In the genomic region with DNA sequence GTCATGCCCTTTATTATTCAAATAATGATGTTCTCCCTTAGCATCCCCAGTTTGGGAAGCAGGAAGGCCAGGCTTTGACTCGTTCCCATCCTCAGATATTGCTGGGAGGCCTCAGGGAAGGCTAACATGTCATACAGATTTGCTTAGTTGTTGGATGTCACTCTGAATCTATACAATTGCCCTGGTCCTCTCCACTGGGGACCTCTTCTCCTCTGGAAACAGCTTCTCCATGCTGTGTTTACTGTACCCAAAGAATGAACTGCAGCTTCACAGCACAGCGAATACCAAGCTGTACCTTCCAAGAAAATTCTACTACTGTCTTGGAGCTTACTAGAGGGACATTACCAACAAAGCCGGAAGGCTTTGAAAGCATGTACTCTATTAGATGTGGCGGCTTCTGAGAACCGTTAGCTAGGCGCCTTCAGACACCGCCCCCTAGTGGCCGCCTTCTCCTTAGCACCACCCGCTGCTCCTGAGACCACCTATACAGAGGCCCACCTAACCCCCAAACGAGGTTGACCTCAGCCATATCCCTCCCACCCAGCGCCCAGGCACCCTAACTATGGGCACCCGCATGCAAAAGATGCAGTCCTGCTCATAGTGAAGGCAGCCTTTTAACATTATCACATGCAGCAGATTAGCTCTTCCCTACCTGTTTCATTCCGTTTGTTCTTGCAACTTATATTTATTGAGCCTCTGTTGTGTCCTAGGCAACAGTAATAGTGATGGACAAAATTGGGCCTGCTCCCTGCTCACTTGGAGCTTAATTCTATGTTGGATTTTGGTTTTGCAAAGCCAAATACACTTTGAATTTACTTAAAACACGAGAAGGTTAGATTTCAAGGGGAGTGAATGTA, we compare ENCODE assay signal across 8 cellular contexts. TPM values are rescaled to one million over a fixed set of nuclear protein-coding genes. Genes with fewer than 3 reads are reported as not detected.
DNase-seq lines count a peak whose midpoint lies in the region; ATAC-seq and TF ChIP-seq lines count a peak whose summit lies in the region.

No MANE protein-coding gene starts in this region.

- H3K4me3 ChIP-seq in OCI-LY3 (ENCODE audit: low read length) (no peak overlapping the region), fibroblast of mammary gland (ENCODE audit: control insufficient read depth, low read depth, low read length) (no peak overlapping the region), parathyroid adenoma (ENCODE audit: low read depth, low read length) (no peak overlapping the region)

- POLR2A ChIA-PET in activated CD4-positive, alpha-beta T cell treated with anti-CD3 and anti-CD28 coated beads for 36 hours (lab: Charles Lee): interaction anchor here (0.6 kb wide), 1 partner anchor 207 kb away, joined by 3 read pairs; no protein-coding TSS in a partner anchor

- H3K36me3 ChIP-seq in OCI-LY3 (replicated peaks; ENCODE audit: low read depth, low read length) (peaks cover 52% of the 10 kb centered on the region), parathyroid adenoma (ENCODE audit: control insufficient read depth, insufficient read depth, low read length) (no peaks in the 10 kb centered on the region)

- H3K27ac Mint-ChIP-seq in activated CD4-positive, alpha-beta T cell treated with anti-CD3 and anti-CD28 coated beads for 36 hours: no peak overlapping the region
- H3K27ac Mint-ChIP-seq in activated CD4-positive, alpha-beta T cell treated with anti-CD3 and anti-CD28 coated beads, Interleukin-2, amount 10 ng/mL, durations not matched to agents 24 days and 14 days: no peak overlapping the region

- H2AFZ ChIP-seq in OCI-LY3 (ENCODE audit: low read depth, low read length) (no peak overlapping the region), parathyroid adenoma (no peak overlapping the region)

- peaks cover 63% of the 10 kb centered on the region for H3K36me3 Mint-ChIP-seq in activated CD4-positive, alpha-beta T cell treated with anti-CD3 and anti-CD28 coated beads for 36 hours (ENCODE audit: low read depth)
- H3K36me3 Mint-ChIP-seq in activated CD4-positive, alpha-beta T cell treated with anti-CD3 and anti-CD28 coated beads, Interleukin-2, amount 10 ng/mL, durations not matched to agents 24 days and 14 days (ENCODE audit: low read depth): peaks cover 63% of the 10 kb centered on the region

- CTCF ChIA-PET in activated CD4-positive, alpha-beta T cell treated with anti-CD3 and anti-CD28 coated beads for 36 hours (lab: Charles Lee): interaction anchor here (0.7 to 2.7 kb wide), 15 partner anchors 8 to 490 kb away, joined by 3 to 15 read pairs (median 4); no protein-coding TSS in a partner anchor

- ATAC-seq in activated CD4-positive, alpha-beta T cell treated with anti-CD3 and anti-CD28 coated beads for 36 hours: no peak
- ATAC-seq in HG03457 (IDR thresholded peaks at IDR 0.05; ENCODE audit: unreplicated experiment) (no peak), HG02981 (IDR thresholded peaks at IDR 0.05; ENCODE audit: unreplicated experiment) (no peak), HG03039 (IDR thresholded peaks at IDR 0.05; ENCODE audit: unreplicated experiment) (no peak)

- peaks cover 19% of the 10 kb centered on the region for H3K4me1 ChIP-seq in OCI-LY3 (ENCODE audit: low read length)
- no peaks in the 10 kb centered on the region for H3K4me1 ChIP-seq in parathyroid adenoma

- H4K20me1 ChIP-seq in OCI-LY3 (ENCODE audit: insufficient read depth, low read length): peaks cover 30% of the 10 kb centered on the region; the same call in 1 of the 2 replicates

- H3K9me3 Mint-ChIP-seq in activated CD4-positive, alpha-beta T cell treated with anti-CD3 and anti-CD28 coated beads for 36 hours (ENCODE audit: low read depth): no peaks in the 10 kb centered on the region
- no peaks in the 10 kb centered on the region for H3K9me3 Mint-ChIP-seq in activated CD4-positive, alpha-beta T cell treated with anti-CD3 and anti-CD28 coated beads, Interleukin-2, amount 10 ng/mL, durations not matched to agents 24 days and 14 days

- no peaks in the 10 kb centered on the region for H3K27me3 Mint-ChIP-seq in activated CD4-positive, alpha-beta T cell treated with anti-CD3 and anti-CD28 coated beads for 36 hours
- no peaks in the 10 kb centered on the region for H3K27me3 Mint-ChIP-seq in activated CD4-positive, alpha-beta T cell treated with anti-CD3 and anti-CD28 coated beads, Interleukin-2, amount 10 ng/mL, durations not matched to agents 24 days and 14 days

- no peaks in the 10 kb centered on the region for H3K79me2 ChIP-seq in OCI-LY3 (ENCODE audit: low read length)
- H3K79me2 ChIP-seq in parathyroid adenoma: no peaks in the 10 kb centered on the region

- H3K4me1 Mint-ChIP-seq in activated CD4-positive, alpha-beta T cell treated with anti-CD3 and anti-CD28 coated beads for 36 hours: no peaks in the 10 kb centered on the region
- peaks cover 2% of the 10 kb centered on the region for H3K4me1 Mint-ChIP-seq in activated CD4-positive, alpha-beta T cell treated with anti-CD3 and anti-CD28 coated beads, Interleukin-2, amount 10 ng/mL, durations not matched to agents 24 days and 14 days

- intact Hi-C loops in activated CD4-positive, alpha-beta T cell treated with anti-CD3 and anti-CD28 coated beads for 36 hours (cut with DNase I, micrococcal nuclease): no loop called here
- intact Hi-C loops in activated CD4-positive, alpha-beta T cell treated with anti-CD3 and anti-CD28 coated beads, Interleukin-2, amount 10 ng/mL, durations not matched to agents 24 days and 14 days (cut with micrococcal nuclease): loop anchor here (5.0 kb wide), 1 partner anchor 1558 kb away; no protein-coding TSS in a partner anchor

- H3K4me3 Mint-ChIP-seq in activated CD4-positive, alpha-beta T cell treated with anti-CD3 and anti-CD28 coated beads for 36 hours: no peak overlapping the region
- no peak overlapping the region for H3K4me3 Mint-ChIP-seq in activated CD4-positive, alpha-beta T cell treated with anti-CD3 and anti-CD28 coated beads, Interleukin-2, amount 10 ng/mL, durations not matched to agents 24 days and 14 days

- H3K4me2 ChIP-seq in OCI-LY3 (ENCODE audit: low read length) (no peak overlapping the region), parathyroid adenoma (ENCODE audit: low read length) (no peak overlapping the region)

- TF ChIP-seq CTCF in OCI-LY3 (IDR thresholded peaks at IDR 0.05; ENCODE audit: low read depth, low read length): peak; percentile 73
- peak; percentile 60 for TF ChIP-seq CTCF in fibroblast of mammary gland (conservative IDR thresholded peaks at IDR 0.05; ENCODE audit: control insufficient read depth, insufficient read depth, low read depth, low read length)
- TF ChIP-seq CTCF in parathyroid adenoma (IDR thresholded peaks at IDR 0.05): peak; percentile 67

- H3K9ac ChIP-seq in OCI-LY3 (ENCODE audit: low read length) (no peak overlapping the region), parathyroid adenoma (no peak overlapping the region)

- H3K9me3 ChIP-seq in OCI-LY3 (ENCODE audit: insufficient read depth, low read length) (no peaks in the 10 kb centered on the region), parathyroid adenoma (ENCODE audit: control insufficient read depth, low read length) (no peaks in the 10 kb centered on the region)

- peak; percentile 45 for DNase-seq in activated CD4-positive, alpha-beta T cell treated with anti-CD3 and anti-CD28 coated beads for 36 hours
- DNase-seq in activated CD4-positive, alpha-beta T cell treated with anti-CD3 and anti-CD28 coated beads, Interleukin-2, amount 10 ng/mL, durations not matched to agents 24 days and 14 days: no peak
- peak; percentile 45 for DNase-seq in fibroblast of mammary gland (ENCODE audit: low read depth)

- H3K27me3 ChIP-seq in OCI-LY3 (ENCODE audit: low read depth, low read length): no peaks in the 10 kb centered on the region
- H3K27me3 ChIP-seq in parathyroid adenoma (ENCODE audit: control insufficient read depth, insufficient read depth, low read length): no peaks in the 10 kb centered on the region

- H3K27ac ChIP-seq in OCI-LY3 (ENCODE audit: low read length) (no peak overlapping the region), parathyroid adenoma (no peak overlapping the region)

RNA-seq across cellular contexts. Expression of gene FOXI1, which starts 34.9 kb away (rescaled TPM):
- not detected for total RNA-seq in activated CD4-positive, alpha-beta T cell treated with anti-CD3 and anti-CD28 coated beads for 36 hours
- 0.09 TPM in 1 of 2 replicates, not detected in the other for total RNA-seq in activated CD4-positive, alpha-beta T cell treated with anti-CD3 and anti-CD28 coated beads, Interleukin-2, amount 10 ng/mL, durations not matched to agents 24 days and 14 days
